In the genomic region with DNA sequence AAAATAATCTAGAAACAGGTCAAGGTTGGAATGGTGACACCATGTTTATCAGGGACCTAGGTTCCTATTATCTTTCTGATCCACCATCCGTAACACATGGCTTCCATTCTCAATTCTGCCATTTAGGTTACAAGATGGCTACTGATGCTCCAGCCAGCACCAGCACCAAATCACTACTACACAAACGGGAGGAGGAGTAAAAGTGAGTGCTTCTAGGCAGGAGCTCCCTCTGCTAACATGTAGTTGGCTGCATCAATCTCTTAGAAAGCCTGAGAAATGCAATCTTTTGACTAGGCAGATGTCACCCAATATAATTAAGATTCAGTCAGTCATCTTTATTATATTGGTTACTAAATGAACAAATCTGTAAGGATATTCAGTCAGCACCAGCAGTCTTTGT, we compare ENCODE assay signal across 18 cellular contexts.
DNase-seq lines count a peak whose midpoint lies in the region; ATAC-seq and TF ChIP-seq lines count a peak whose summit lies in the region.
"Had no signal": no experiment of that assay in that cellular context is flagged by ENCODE, and none has a peak within 500 bp of the region (broad histone marks: within the 10 kb centered on the region; RNA-seq: fewer than 3 reads in every experiment).

No MANE protein-coding gene starts in this region.

- no CpG with 5 or more reads among the region's 2 CpGs for WGBS in trophoblast cell (ENCODE audit: extremely low coverage, insufficient coverage, insufficient read length)

- H3K4me3 Mint-ChIP-seq in activated CD8-positive, alpha-beta memory T cell treated with anti-CD3 and anti-CD28 coated beads, Interleukin-2, amount 10 ng/mL, durations not matched to agents 7 days and 5 days, result peak overlapping the region; percentile 11
- H3K4me3 Mint-ChIP-seq: dendritic cell treated with granulocyte-macrophage colony-stimulating factor and Interleukin-4, amounts not matched to agents 40 ng/mL and 50 ng/mL, for 4 days had no signal

- H4K8ac ChIP-seq in trophoblast cell (ENCODE audit: low read depth, low read length), result no peak overlapping the region

- H3K4ac ChIP-seq in trophoblast cell (ENCODE audit: low read depth, low read length), result no peak overlapping the region

- H3K79me1 ChIP-seq in trophoblast cell (ENCODE audit: low read length), result peaks cover 7% of the 10 kb centered on the region

- no peak overlapping the region for H3K4me3 ChIP-seq in Peyer's patch
- no peak overlapping the region for H3K4me3 ChIP-seq in brain microvascular endothelial cell (ENCODE audit: low read depth, low read length)
- H3K4me3 ChIP-seq in trophoblast cell (ENCODE audit: low read depth, low read length), result no peak overlapping the region
- H3K4me3 ChIP-seq: heart right ventricle, left ventricle myocardium inferior, MG63, spleen had no signal

- no peak overlapping the region for H2BK5ac ChIP-seq in trophoblast cell (ENCODE audit: low read depth, low read length, poor library complexity)

- no peak overlapping the region for H3K14ac ChIP-seq in trophoblast cell (ENCODE audit: low read length)

- no peak overlapping the region for H3K4me2 ChIP-seq in trophoblast cell (ENCODE audit: low read length)

- H3K18ac ChIP-seq in trophoblast cell (ENCODE audit: low read length), result no peak overlapping the region

- no peak overlapping the region for H3K23ac ChIP-seq in trophoblast cell (ENCODE audit: low read length)

- H2AK5ac ChIP-seq in trophoblast cell (ENCODE audit: low read length), result no peak overlapping the region

- in situ Hi-C loops in brain microvascular endothelial cell (cut with HindIII; ENCODE audit: low pct_ligation_motif_present, low sequenced_read_pairs), result no loop called here

- TF ChIP-seq CTCF in Peyer's patch (IDR thresholded peaks at IDR 0.05) (no peak), brain microvascular endothelial cell (IDR thresholded peaks at IDR 0.05; ENCODE audit: low read depth, low read length, missing control alignments) (no peak)

- H4K12ac ChIP-seq in trophoblast cell (ENCODE audit: low read depth, low read length), result no peak overlapping the region

- H2BK120ac ChIP-seq in trophoblast cell (ENCODE audit: insufficient read depth, low read length, poor library complexity), result no peak overlapping the region

- H3K27ac Mint-ChIP-seq in activated CD8-positive, alpha-beta memory T cell treated with anti-CD3 and anti-CD28 coated beads, Interleukin-2, amount 10 ng/mL, durations not matched to agents 7 days and 5 days, result peak overlapping the region; percentile 93
- H3K27ac Mint-ChIP-seq: dendritic cell treated with granulocyte-macrophage colony-stimulating factor and Interleukin-4, amounts not matched to agents 40 ng/mL and 50 ng/mL, for 4 days had no signal

- no peak overlapping the region for H3K9ac ChIP-seq in trophoblast cell (ENCODE audit: low read length)

- peaks cover 21% of the 10 kb centered on the region for H3K36me3 Mint-ChIP-seq in activated CD8-positive, alpha-beta memory T cell treated with anti-CD3 and anti-CD28 coated beads, Interleukin-2, amount 10 ng/mL, durations not matched to agents 7 days and 5 days

- H3K4me1 Mint-ChIP-seq in activated CD8-positive, alpha-beta memory T cell treated with anti-CD3 and anti-CD28 coated beads, Interleukin-2, amount 10 ng/mL, durations not matched to agents 7 days and 5 days, result peaks cover 64% of the 10 kb centered on the region

- CTCF ChIA-PET in activated CD8-positive, alpha-beta memory T cell treated with anti-CD3 and anti-CD28 coated beads, Interleukin-2, amount 10 ng/mL, durations not matched to agents 7 days and 5 days (lab: Charles Lee), result interaction anchor here (0.7 to 4.1 kb wide), 7 partner anchors 25 to 89 kb away, joined by 3 to 27 read pairs (median 4); no protein-coding TSS in a partner anchor

- H3K9me3 ChIP-seq in Peyer's patch, result no peaks in the 10 kb centered on the region
- no peaks in the 10 kb centered on the region for H3K9me3 ChIP-seq in trophoblast cell (ENCODE audit: insufficient read depth, low read depth, low read length)
- H3K9me3 ChIP-seq: heart right ventricle, left ventricle myocardium inferior, MG63, spleen had no signal

- H2AFZ ChIP-seq in trophoblast cell (ENCODE audit: insufficient read depth, low read length, poor library complexity), result no peak overlapping the region

- no peaks in the 10 kb centered on the region for H3K27me3 Mint-ChIP-seq in activated CD8-positive, alpha-beta memory T cell treated with anti-CD3 and anti-CD28 coated beads, Interleukin-2, amount 10 ng/mL, durations not matched to agents 7 days and 5 days
- H3K27me3 Mint-ChIP-seq: dendritic cell treated with granulocyte-macrophage colony-stimulating factor and Interleukin-4, amounts not matched to agents 40 ng/mL and 50 ng/mL, for 4 days had no signal

- H3K27me3 ChIP-seq in Peyer's patch (no peaks in the 10 kb centered on the region), brain microvascular endothelial cell (replicated peaks) (no peaks in the 10 kb centered on the region), trophoblast cell (ENCODE audit: insufficient read depth, low read length) (no peaks in the 10 kb centered on the region)
- H3K27me3 ChIP-seq: heart right ventricle, MG63, spleen had no signal

- H3K9me3 Mint-ChIP-seq in activated CD8-positive, alpha-beta memory T cell treated with anti-CD3 and anti-CD28 coated beads, Interleukin-2, amount 10 ng/mL, durations not matched to agents 7 days and 5 days (ENCODE audit: low read depth), result peaks cover 2% of the 10 kb centered on the region
- H3K9me3 Mint-ChIP-seq: dendritic cell treated with granulocyte-macrophage colony-stimulating factor and Interleukin-4, amounts not matched to agents 40 ng/mL and 50 ng/mL, for 4 days had no signal

- no peaks in the 10 kb centered on the region for H3K79me2 ChIP-seq in trophoblast cell (ENCODE audit: control insufficient read depth, insufficient read depth, low read length, poor library complexity)

- peak; percentile 17 for ATAC-seq in activated CD8-positive, alpha-beta memory T cell treated with anti-CD3 and anti-CD28 coated beads, Interleukin-2, amount 10 ng/mL, durations not matched to agents 7 days and 5 days
- no peak for ATAC-seq in GM19023 (IDR thresholded peaks at IDR 0.05; ENCODE audit: unreplicated experiment)

- H4K91ac ChIP-seq in trophoblast cell (ENCODE audit: low read depth, low read length), result no peak overlapping the region

- peak overlapping the region; percentile 93 for H2BK12ac ChIP-seq in trophoblast cell (ENCODE audit: low read length)

- H3K27ac ChIP-seq in Peyer's patch (peak overlapping the region in 3 of 4 donors; percentile 13 to 64 (median 32)), brain microvascular endothelial cell (peak overlapping the region; percentile 67), trophoblast cell (ENCODE audit: low read depth, low read length) (no peak overlapping the region)
- H3K27ac ChIP-seq: HL-60, left ventricle myocardium inferior had no signal

- peaks cover 0 to 15% (median 1%) of the 10 kb centered on the region in 4 donors for H3K4me1 ChIP-seq in Peyer's patch
- peaks cover 0 to 3% of the 10 kb centered on the region in 2 experiments for H3K4me1 ChIP-seq in trophoblast cell (ENCODE audit: control insufficient read depth in 1 of 2, insufficient read depth in 2 of 2, low read length in 2 of 2)

- no peak for DNase-seq in activated CD8-positive, alpha-beta memory T cell treated with anti-CD3 and anti-CD28 coated beads, Interleukin-2, amount 10 ng/mL, durations not matched to agents 7 days and 5 days
- DNase-seq in activated CD8-positive, alpha-beta memory T cell treated with anti-CD3 and anti-CD28 coated beads, Interleukin-2, amount 50 U/mL, for 48 hours, result no peak
- DNase-seq in Peyer's patch, result no peak
- DNase-seq in brain microvascular endothelial cell, result no peak
- no peak for DNase-seq in trophoblast cell
- DNase-seq in middle frontal gyrus (ENCODE audit: extremely low spot score, low spot score), result no peak
- DNase-seq in HT-29 (ENCODE audit: low spot score), result no peak
- DNase-seq: heart right ventricle, left ventricle myocardium inferior, MG63, NCI-H146, NCI-H2171 treated with DMSO at 0.1 percent for 48 hours, NCI-H526 treated with DMSO at 0.1 percent for 48 hours, Right ventricle myocardium superior, spleen had no signal

- H3K36me3 ChIP-seq in Peyer's patch (no peaks in the 10 kb centered on the region), brain microvascular endothelial cell (replicated peaks) (no peaks in the 10 kb centered on the region), trophoblast cell (ENCODE audit: control insufficient read depth in 1 of 2, insufficient read depth in 2 of 2, low read length in 2 of 2) (no peaks in the 10 kb centered on the region)
- H3K36me3 ChIP-seq: heart right ventricle, left ventricle myocardium inferior, MG63, spleen had no signal

- TF ChIP-seq POLR2A in Peyer's patch (IDR thresholded peaks at IDR 0.05), result no peak
